Comparison of ENCODE assay signal across 1 cellular context in genomic region chr11:90614318-90614717, GRCh38.
TF ChIP-seq lines count a peak whose summit lies in the region.

No MANE protein-coding gene starts in this region.

TF ChIP-seq in GM12878, 131 proteins besides CTCF, POLR2A, EP300 and RAD21 (continued from another document):
- TF ChIP-seq NKRF (conservative IDR thresholded peaks at IDR 0.05) (no peak), NR2F1 (conservative IDR thresholded peaks at IDR 0.05) (no peak), CEBPB (IDR thresholded peaks at IDR 0.05; ENCODE audit: borderline replicate concordance in 1 of 2, low read depth in 2 of 2, low read length in 2 of 2) (no peak)
TF ChIP-seq in GM12878: peak in this region for 0.
